Comparison of ENCODE assay signal across 9 cellular contexts in genomic region chr2:29114514-29114840, GRCh38. TPM values are rescaled to one million over a fixed set of nuclear protein-coding genes. Genes with fewer than 3 reads are reported as not detected.
DNase-seq lines count a peak whose midpoint lies in the region; ATAC-seq and TF ChIP-seq lines count a peak whose summit lies in the region.
"Had no signal": no experiment of that assay in that cellular context is flagged by ENCODE, and none has a peak within 500 bp of the region (broad histone marks: within the 10 kb centered on the region; RNA-seq: fewer than 3 reads in every experiment).

No MANE protein-coding gene starts in this region.

- peak overlapping the region; percentile 78 for H3K4me3 Mint-ChIP-seq in activated CD4-positive, alpha-beta T cell treated with anti-CD3 and anti-CD28 coated beads, Interleukin-2, amount 10 ng/mL, durations not matched to agents 24 days and 14 days

- no peaks in the 10 kb centered on the region for H3K36me3 ChIP-seq in brain microvascular endothelial cell (replicated peaks)
- H3K36me3 ChIP-seq in upper lobe of left lung = no peaks in the 10 kb centered on the region
- H3K36me3 ChIP-seq: BLaER1 had no signal

- TF ChIP-seq CTCF in brain microvascular endothelial cell (IDR thresholded peaks at IDR 0.05; ENCODE audit: low read depth, low read length, missing control alignments) (no peak), upper lobe of left lung (IDR thresholded peaks at IDR 0.05) (no peak)

- peaks cover 38% of the 10 kb centered on the region for H3K4me1 Mint-ChIP-seq in activated CD4-positive, alpha-beta T cell treated with anti-CD3 and anti-CD28 coated beads, Interleukin-2, amount 10 ng/mL, durations not matched to agents 24 days and 14 days

- intact Hi-C loops in activated CD4-positive, alpha-beta T cell treated with anti-CD3 and anti-CD28 coated beads, Interleukin-2, amount 10 ng/mL, durations not matched to agents 24 days and 14 days (cut with micrococcal nuclease) = loop anchor here (10.0 kb wide), 1 partner anchor 200 kb away; no protein-coding TSS in a partner anchor

- H3K4me3 ChIP-seq in brain microvascular endothelial cell (ENCODE audit: low read depth, low read length) (no peak overlapping the region), mononuclear cell (ENCODE audit: low read length) (peak overlapping the region; percentile 54), upper lobe of left lung (peak overlapping the region in 3 of 4 donors; percentile 57 to 75 (median 74))
- H3K4me3 ChIP-seq: BLaER1 had no signal

- H3K27ac ChIP-seq in brain microvascular endothelial cell (peak overlapping the region; percentile 64), upper lobe of left lung (peak overlapping the region; percentile 81 to 93 (median 88))
- H3K27ac ChIP-seq: BLaER1 had no signal

- ATAC-seq in upper lobe of left lung (ENCODE audit: low FRiP score in 2 of 2) (peak in 1 of 2 donors; percentile 1), HG03095 (IDR thresholded peaks at IDR 0.05; ENCODE audit: unreplicated experiment) (no peak)

- peak overlapping the region; percentile 96 for H3K27ac Mint-ChIP-seq in activated CD4-positive, alpha-beta T cell treated with anti-CD3 and anti-CD28 coated beads, Interleukin-2, amount 10 ng/mL, durations not matched to agents 24 days and 14 days

- TF ChIP-seq POLR2A in upper lobe of left lung (IDR thresholded peaks at IDR 0.05) = no peak

- in situ Hi-C loops in brain microvascular endothelial cell (cut with HindIII; ENCODE audit: low pct_ligation_motif_present, low sequenced_read_pairs) = no loop called here

- no peaks in the 10 kb centered on the region for H3K9me3 Mint-ChIP-seq in activated CD4-positive, alpha-beta T cell treated with anti-CD3 and anti-CD28 coated beads, Interleukin-2, amount 10 ng/mL, durations not matched to agents 24 days and 14 days

- H3K36me3 Mint-ChIP-seq in activated CD4-positive, alpha-beta T cell treated with anti-CD3 and anti-CD28 coated beads, Interleukin-2, amount 10 ng/mL, durations not matched to agents 24 days and 14 days (ENCODE audit: low read depth) = peaks cover 6% of the 10 kb centered on the region

- no peaks in the 10 kb centered on the region for H3K27me3 ChIP-seq in brain microvascular endothelial cell (replicated peaks)
- H3K27me3 ChIP-seq in mononuclear cell (ENCODE audit: insufficient read depth, low read length) = no peaks in the 10 kb centered on the region
- H3K27me3 ChIP-seq in upper lobe of left lung = peaks cover 0 to 3% (median 0%) of the 10 kb centered on the region in 4 donors
- H3K27me3 ChIP-seq: BLaER1 had no signal

- WGBS in upper lobe of left lung, 2 donors = 87 to 88% methylated on average over 7 to 8 of the region's 8 CpGs

- H3K27me3 Mint-ChIP-seq in activated CD4-positive, alpha-beta T cell treated with anti-CD3 and anti-CD28 coated beads, Interleukin-2, amount 10 ng/mL, durations not matched to agents 24 days and 14 days = peaks cover 5% of the 10 kb centered on the region

- no peak for DNase-seq in activated CD4-positive, alpha-beta T cell treated with anti-CD3 and anti-CD28 coated beads, Interleukin-2, amount 10 ng/mL, durations not matched to agents 24 days and 14 days
- no peak for DNase-seq in activated CD4-positive, alpha-beta T cell treated with anti-CD3 and anti-CD28 coated beads for 1 hour
- DNase-seq in brain microvascular endothelial cell (no peak), upper lobe of left lung (no peak), HT-29 (ENCODE audit: low spot score) (no peak), GM03348 (ENCODE audit: low spot score) (no peak)

- no peak for TF ChIP-seq EP300 in upper lobe of left lung (IDR thresholded peaks at IDR 0.05)

- H3K9me3 ChIP-seq in mononuclear cell (ENCODE audit: low read depth, low read length) = no peaks in the 10 kb centered on the region
- no peaks in the 10 kb centered on the region for H3K9me3 ChIP-seq in upper lobe of left lung

- H3K4me1 ChIP-seq in mononuclear cell (ENCODE audit: insufficient read depth, low read length) = peaks cover 33% of the 10 kb centered on the region
- peaks cover 19 to 53% (median 23%) of the 10 kb centered on the region in 4 donors for H3K4me1 ChIP-seq in upper lobe of left lung
- H3K4me1 ChIP-seq: BLaER1 had no signal

RNA-seq across cellular contexts. Expression of gene CLIP4, which starts 0.7 kb away (rescaled TPM):
- total RNA-seq in activated CD4-positive, alpha-beta T cell treated with anti-CD3 and anti-CD28 coated beads, Interleukin-2, amount 10 ng/mL, durations not matched to agents 24 days and 14 days = 23.6 and 24.1 TPM in 2 replicates
- total RNA-seq in mononuclear cell = 71.7 TPM
- 100 to 1,000 TPM in 1 of 6 donors, 10 to 100 TPM in 5; 46.0 to 104 (median 69.5) TPM for total RNA-seq in upper lobe of left lung
- total RNA-seq in HT-29 (2014; rRNA removed; shearing (Covaris generic)) = 9.1 and 11.3 TPM in 2 replicates

RNA-seq across cellular contexts. Expression of gene PCARE, which starts 40.2 kb away (rescaled TPM):
- total RNA-seq in activated CD4-positive, alpha-beta T cell treated with anti-CD3 and anti-CD28 coated beads, Interleukin-2, amount 10 ng/mL, durations not matched to agents 24 days and 14 days = not detected in 2 replicates
- total RNA-seq in mononuclear cell (under 0.01 TPM), upper lobe of left lung (under 1 TPM in 4 of 6 donors, not detected in 2; 0.15 to 0.71 (median 0.55) TPM)
- total RNA-seq in HT-29 (2014; rRNA removed; shearing (Covaris generic)) = not detected in 2 replicates
